In genomic region chr6:105526198-105526872, GRCh38 we compare ENCODE assay signal across 21 cellular contexts.
"Had no signal": no experiment of that assay in that cellular context is flagged by ENCODE, and none has a peak within 500 bp of the region (broad histone marks: within the 10 kb centered on the region; RNA-seq: fewer than 3 reads in every experiment).

No MANE protein-coding gene starts in this region.

- H3K27ac ChIP-seq: dorsolateral prefrontal cortex, esophagus muscularis mucosa, hepatocyte, pancreas had no signal

- H3K4me1 ChIP-seq: esophagus muscularis mucosa, pancreas had no signal

- DNase-seq: cortex of kidney; dorsolateral prefrontal cortex; effector CD8-positive, alpha-beta T cell; head of caudate nucleus; left colon; left ventricle myocardium superior; mesendoderm; naive B cell; occipital lobe; pancreas; right cardiac atrium; small intestine; stimulated activated CD4-positive, alpha-beta T cell treated with anti-CD3 and anti-CD28 coated beads, Interleukin-12 subunit alpha, Interleukin-12 subunit beta, amount 100 ng/mL, for 4 hours; stimulated activated naive CD4-positive, alpha-beta T cell treated with Interleukin-2 at 50 U/mL for 16 hours; trophoblast cell had no signal

- H3K9me3 Mint-ChIP-seq: nephron had no signal

- H3K4me3 ChIP-seq: dorsolateral prefrontal cortex, esophagus muscularis mucosa, hepatocyte, lung, pancreas had no signal

- H2AFZ ChIP-seq: hepatocyte had no signal

- H3K36me3 Mint-ChIP-seq: naive B cell had no signal

- H3K36me3 ChIP-seq: esophagus muscularis mucosa, pancreas had no signal

- H3K9me3 ChIP-seq: esophagus muscularis mucosa, pancreas had no signal

- H3K27me3 ChIP-seq: dorsolateral prefrontal cortex, esophagus muscularis mucosa, hepatocyte, pancreas had no signal

- FAIRE-seq: pancreas, small intestine, urothelium cell line had no signal

- H3K27ac Mint-ChIP-seq: naive B cell, nephron, progenitor cell of endocrine pancreas had no signal

- ATAC-seq: left colon, left ventricle myocardium superior, pancreas, right cardiac atrium had no signal

- H3K4me1 Mint-ChIP-seq: nephron had no signal

- H3K4me2 ChIP-seq: hepatocyte had no signal

- H3K79me2 ChIP-seq: hepatocyte had no signal

- H3K4me3 Mint-ChIP-seq: nephron had no signal
